ENCODE assay signal across 23 cellular contexts in genomic region chr7:2117681-2118045, GRCh38.
DNase-seq lines count a peak whose midpoint lies in the region; ATAC-seq, FAIRE-seq and TF ChIP-seq lines count a peak whose summit lies in the region.
"Had no signal": no experiment of that assay in that cellular context is flagged by ENCODE, and none has a peak within 500 bp of the region (broad histone marks: within the 10 kb centered on the region; RNA-seq: fewer than 3 reads in every experiment).

No MANE protein-coding gene starts in this region.

- WGBS in GM12878 (ENCODE audit: insufficient coverage, insufficient replicate concordance, low lambda C conversion rate, missing lambda C conversion rate) = 98% methylated on average over 3 of the region's 3 CpGs

- no peak for TF ChIP-seq RAD21 in GM12878 (IDR thresholded peaks at IDR 0.05; ENCODE audit: insufficient read depth, low read depth, low read length)

- ATAC-seq in activated CD8-positive, alpha-beta T cell treated with anti-CD3 and anti-CD28 coated beads, Interleukin-2, amount 10 ng/mL, durations not matched to agents 7 days and 5 days = no peak
- ATAC-seq in activated CD8-positive, alpha-beta T cell treated with anti-CD3 and anti-CD28 coated beads for 36 hours = no peak
- ATAC-seq in GM12878 = no peak
- ATAC-seq in naive thymus-derived CD8-positive, alpha-beta T cell = no peak
- ATAC-seq in GM19455 (IDR thresholded peaks at IDR 0.05; ENCODE audit: unreplicated experiment) = no peak
- ATAC-seq in omental fat pad (ENCODE audit: low FRiP score) = no peak

- H3K9me3 Mint-ChIP-seq in activated CD8-positive, alpha-beta T cell treated with anti-CD3 and anti-CD28 coated beads, Interleukin-2, amount 10 ng/mL, durations not matched to agents 7 days and 5 days (ENCODE audit: insufficient read depth) = no peaks in the 10 kb centered on the region
- no peaks in the 10 kb centered on the region for H3K9me3 Mint-ChIP-seq in activated CD8-positive, alpha-beta T cell treated with anti-CD3 and anti-CD28 coated beads for 36 hours
- H3K9me3 Mint-ChIP-seq in naive thymus-derived CD8-positive, alpha-beta T cell = no peaks in the 10 kb centered on the region
- H3K9me3 Mint-ChIP-seq: activated CD4-positive, alpha-beta memory T cell treated with anti-CD3 and anti-CD28 coated beads, Interleukin-2, amount 10 ng/mL, durations not matched to agents 7 days and 5 days; mesothelial cell of epicardium had no signal

- no peaks in the 10 kb centered on the region for H3K79me2 ChIP-seq in GM12878 (ENCODE audit: control insufficient read depth, insufficient read depth, low read length)

- no peak overlapping the region for H3K4me3 ChIP-seq in GM12878
- H3K4me3 ChIP-seq: cardiac muscle cell, heart left ventricle, left lung, tibial nerve had no signal

- SMC1A ChIA-PET in GM12878 (lab: Charles Lee; ENCODE audit: uncharacterized antibody, unreplicated experiment) = no interaction called here

- no peaks in the 10 kb centered on the region for H3K27me3 ChIP-seq in GM12878 (replicated peaks in 1 of 2; ENCODE audit: control insufficient read depth in 2 of 2, insufficient read depth in 2 of 2, low read length in 1 of 2)
- H3K27me3 ChIP-seq: cardiac muscle cell, heart left ventricle, left lung, tibial nerve had no signal

- H3K4me1 ChIP-seq in GM12878 (ENCODE audit: control insufficient read depth, insufficient read depth, low read length) = no peaks in the 10 kb centered on the region; the same call in 1 of the 2 replicates

- intact Hi-C loops in activated CD8-positive, alpha-beta T cell treated with anti-CD3 and anti-CD28 coated beads for 36 hours (cut with micrococcal nuclease) = no loop called here
- intact Hi-C loops in GM12878 (cut with micrococcal nuclease; ENCODE audit: unreplicated experiment) = no loop called here

- in situ Hi-C loops in GM12878 (cut with MboI) = no loop called here

- TF ChIP-seq POLR2A in GM12878 (IDR thresholded peaks at IDR 0.05; ENCODE audit: low read depth, low read length) = no peak

- TF ChIP-seq EP300 in GM12878 (IDR thresholded peaks at IDR 0.05; ENCODE audit: borderline replicate concordance in 1 of 2, control insufficient read depth in 1 of 2, low read depth in 2 of 2, low read length in 2 of 2) = no peak

- CTCF ChIA-PET in activated CD8-positive, alpha-beta T cell treated with anti-CD3 and anti-CD28 coated beads, Interleukin-2, amount 10 ng/mL, durations not matched to agents 7 days and 5 days (lab: Charles Lee) = interaction anchor here (0.7 to 1.1 kb wide), 2 partner anchors 14 to 18 kb away, joined by 3 read pairs; no protein-coding TSS in a partner anchor
- CTCF ChIA-PET in activated CD8-positive, alpha-beta T cell treated with anti-CD3 and anti-CD28 coated beads for 36 hours (lab: Charles Lee) = no interaction called here
- CTCF ChIA-PET in GM12878 (lab: Yijun Ruan, JAX) = no interaction called here

- peaks cover 34% of the 10 kb centered on the region for H3K4me1 Mint-ChIP-seq in activated CD8-positive, alpha-beta T cell treated with anti-CD3 and anti-CD28 coated beads, Interleukin-2, amount 10 ng/mL, durations not matched to agents 7 days and 5 days (ENCODE audit: low read depth)
- H3K4me1 Mint-ChIP-seq in activated CD8-positive, alpha-beta T cell treated with anti-CD3 and anti-CD28 coated beads for 36 hours (ENCODE audit: low read depth) = peaks cover 45% of the 10 kb centered on the region
- H3K4me1 Mint-ChIP-seq in naive thymus-derived CD8-positive, alpha-beta T cell = peaks cover 33 to 68% (median 52%) of the 10 kb centered on the region in 4 donors

- DNase-seq in activated CD8-positive, alpha-beta T cell treated with anti-CD3 and anti-CD28 coated beads, Interleukin-2, amount 10 ng/mL, durations not matched to agents 7 days and 5 days = no peak
- DNase-seq in activated CD8-positive, alpha-beta T cell treated with anti-CD3 and anti-CD28 coated beads for 36 hours = no peak
- DNase-seq in GM12878 (ENCODE audit: low read depth, low spot score) = no peak
- no peak for DNase-seq in naive thymus-derived CD8-positive, alpha-beta T cell
- DNase-seq in urothelium cell line (ENCODE audit: low spot score) = no peak
- DNase-seq in cerebellar cortex (ENCODE audit: low spot score) = no peak
- no peak for DNase-seq in omental fat pad (ENCODE audit: low spot score)
- DNase-seq: activated CD4-positive, alpha-beta memory T cell treated with anti-CD3 and anti-CD28 coated beads, Interleukin-2, amount 10 ng/mL, durations not matched to agents 7 days and 5 days; activated T-cell treated with anti-CD3 and anti-CD28 coated beads, Interleukin-2, amount 50 U/mL, for 1 hour; GOT3; Karpas-422; left lung; NK-92 treated with Interleukin-12 subunit alpha and Interleukin-12 subunit beta, amount 100 ng/mL, for 24 hours; small intestine; stimulated activated CD4-positive, alpha-beta T cell treated with anti-CD3 and anti-CD28 coated beads, Interleukin-2, amount 100 ng/mL, for 24 hours; stimulated activated naive CD4-positive, alpha-beta T cell had no signal

- POLR2A ChIA-PET in activated CD8-positive, alpha-beta T cell treated with anti-CD3 and anti-CD28 coated beads, Interleukin-2, amount 10 ng/mL, durations not matched to agents 7 days and 5 days (lab: Charles Lee) = no interaction called here
- POLR2A ChIA-PET in activated CD8-positive, alpha-beta T cell treated with anti-CD3 and anti-CD28 coated beads for 36 hours (lab: Charles Lee) = no interaction called here
- POLR2A ChIA-PET in GM12878 (lab: Charles Lee) = no interaction called here
- POLR2A ChIA-PET in naive thymus-derived CD8-positive, alpha-beta T cell (lab: Charles Lee) = no interaction called here

- H3K27ac ChIP-seq in GM12878 (ENCODE audit: control insufficient read depth, insufficient read depth) = no peak overlapping the region
- H3K27ac ChIP-seq: cardiac muscle cell, left lung had no signal

- no peak for TF ChIP-seq CTCF in activated CD8-positive, alpha-beta T cell treated with anti-CD3 and anti-CD28 coated beads for 36 hours (IDR thresholded peaks at IDR 0.05)
- TF ChIP-seq CTCF in GM12878 (IDR thresholded peaks at IDR 0.05 in 2 of 3, conservative IDR thresholded peaks at IDR 0.05 in 1 of 3; ENCODE audit: control insufficient read depth in 2 of 3, extremely low read depth in 1 of 3, insufficient read depth in 1 of 3, low read depth in 3 of 3, low read length in 3 of 3) (no peak), omental fat pad (IDR thresholded peaks at IDR 0.05) (no peak)

- no peak overlapping the region for H3K4me2 ChIP-seq in GM12878 (ENCODE audit: control insufficient read depth, insufficient read depth)

- RAD21 ChIA-PET in GM12878 (lab: Charles Lee; ENCODE audit: unreplicated experiment) = no interaction called here

- H2AFZ ChIP-seq in GM12878 (ENCODE audit: control insufficient read depth, low read depth, low read length) = no peak overlapping the region

- H3K27ac Mint-ChIP-seq in activated CD8-positive, alpha-beta T cell treated with anti-CD3 and anti-CD28 coated beads, Interleukin-2, amount 10 ng/mL, durations not matched to agents 7 days and 5 days = peak overlapping the region; percentile 8
- H3K27ac Mint-ChIP-seq in activated CD8-positive, alpha-beta T cell treated with anti-CD3 and anti-CD28 coated beads for 36 hours = no peak overlapping the region
- peak overlapping the region in 7 of 10 donors; percentile 14 to 82 (median 79) for H3K27ac Mint-ChIP-seq in naive thymus-derived CD8-positive, alpha-beta T cell
- H3K27ac Mint-ChIP-seq: activated CD4-positive, alpha-beta memory T cell treated with anti-CD3 and anti-CD28 coated beads, Interleukin-2, amount 10 ng/mL, durations not matched to agents 7 days and 5 days; mesothelial cell of epicardium had no signal

- no peaks in the 10 kb centered on the region for H3K27me3 Mint-ChIP-seq in activated CD8-positive, alpha-beta T cell treated with anti-CD3 and anti-CD28 coated beads, Interleukin-2, amount 10 ng/mL, durations not matched to agents 7 days and 5 days (ENCODE audit: low read depth)
- H3K27me3 Mint-ChIP-seq in activated CD8-positive, alpha-beta T cell treated with anti-CD3 and anti-CD28 coated beads for 36 hours = no peaks in the 10 kb centered on the region
- H3K27me3 Mint-ChIP-seq in naive thymus-derived CD8-positive, alpha-beta T cell = no peaks in the 10 kb centered on the region
- H3K27me3 Mint-ChIP-seq: activated CD4-positive, alpha-beta memory T cell treated with anti-CD3 and anti-CD28 coated beads, Interleukin-2, amount 10 ng/mL, durations not matched to agents 7 days and 5 days had no signal

- BruUV-seq in GM12878 (replicated peaks; lab: Mats Ljungman, UMichigan) = no TSS peak

- FAIRE-seq in GM12878 (lab: Jason Lieb, UNC) (no peak), urothelium cell line (lab: Jason Lieb, UNC) (peak; percentile 17)
- FAIRE-seq: RCC 7860, small intestine had no signal

- H3K9me3 ChIP-seq in GM12878 (replicated peaks; ENCODE audit: control insufficient read depth, insufficient read depth, low read length) = peaks cover 7% of the 10 kb centered on the region; the same call in 1 of the 3 replicates
- H3K9me3 ChIP-seq: heart left ventricle, left lung, tibial nerve had no signal

- H3K36me3 Mint-ChIP-seq in activated CD8-positive, alpha-beta T cell treated with anti-CD3 and anti-CD28 coated beads, Interleukin-2, amount 10 ng/mL, durations not matched to agents 7 days and 5 days (ENCODE audit: low read depth) = peaks cover 7% of the 10 kb centered on the region
- peaks cover 4% of the 10 kb centered on the region for H3K36me3 Mint-ChIP-seq in activated CD8-positive, alpha-beta T cell treated with anti-CD3 and anti-CD28 coated beads for 36 hours (ENCODE audit: low read depth)
- peaks cover 0 to 2% (median 0%) of the 10 kb centered on the region in 3 donors for H3K36me3 Mint-ChIP-seq in naive thymus-derived CD8-positive, alpha-beta T cell

- no peak overlapping the region for H3K9ac ChIP-seq in GM12878 (ENCODE audit: control insufficient read depth, insufficient read depth, low read length)

- no peaks in the 10 kb centered on the region for H4K20me1 ChIP-seq in GM12878 (ENCODE audit: control insufficient read depth, insufficient read depth)

- H3K4me3 Mint-ChIP-seq in activated CD8-positive, alpha-beta T cell treated with anti-CD3 and anti-CD28 coated beads, Interleukin-2, amount 10 ng/mL, durations not matched to agents 7 days and 5 days = no peak overlapping the region
- no peak overlapping the region for H3K4me3 Mint-ChIP-seq in activated CD8-positive, alpha-beta T cell treated with anti-CD3 and anti-CD28 coated beads for 36 hours
- H3K4me3 Mint-ChIP-seq in naive thymus-derived CD8-positive, alpha-beta T cell = peak overlapping the region in 3 of 10 donors; percentile 15 to 38 (median 22)
- H3K4me3 Mint-ChIP-seq: activated CD4-positive, alpha-beta memory T cell treated with anti-CD3 and anti-CD28 coated beads, Interleukin-2, amount 10 ng/mL, durations not matched to agents 7 days and 5 days; CD14-positive monocyte; mesothelial cell of epicardium had no signal

- peaks cover 0 to 11% of the 10 kb centered on the region in 2 experiments; a peak in 2 of 4 replicates for H3K36me3 ChIP-seq in GM12878 (ENCODE audit: control insufficient read depth in 2 of 2, insufficient read depth in 2 of 2, low read length in 1 of 2)
- H3K36me3 ChIP-seq: cardiac muscle cell, heart left ventricle had no signal

TF ChIP-seq in GM12878, 131 proteins besides CTCF, POLR2A, EP300 and RAD21:
- 0 out of 2 replicates have a peak, but pooled peaks have one; percentile 31 for TF ChIP-seq PAX5 (IDR thresholded peaks at IDR 0.05; ENCODE audit: borderline replicate concordance, low read depth, low read length)
- TF ChIP-seq NFIC (IDR thresholded peaks at IDR 0.05; ENCODE audit: low read depth, low read length) = no peak
